In genomic region chr12:2052861-2053674, GRCh38 we compare ENCODE assay signal across 8 cellular contexts. TPM values are rescaled to one million over a fixed set of nuclear protein-coding genes. Genes with fewer than 3 reads are reported as not detected.
DNase-seq lines count a peak whose midpoint lies in the region; ATAC-seq and TF ChIP-seq lines count a peak whose summit lies in the region.

CACNA1C (plus strand) TSS chr12:2052987; CDS start chr12:2053563, 576 bp downstream.

- peaks cover 9 to 10% of the 10 kb centered on the region in 2 donors for H3K27me3 ChIP-seq in naive thymus-derived CD4-positive, alpha-beta T cell (ENCODE audit: control insufficient read depth in 2 of 2, insufficient read depth in 2 of 2, low read length in 2 of 2)

- H3K4me3 Mint-ChIP-seq in naive thymus-derived CD4-positive, alpha-beta T cell = peak within 1 kb of the TSS; percentile 83 to 90 (median 86)
- peak within 1 kb of the TSS; percentile 95 for H3K4me3 Mint-ChIP-seq in type B pancreatic cell

- H3K4me3 ChIP-seq in fibroblast of villous mesenchyme (ENCODE audit: low read depth, low read length) = peak within 1 kb of the TSS; percentile 63
- H3K4me3 ChIP-seq in naive thymus-derived CD4-positive, alpha-beta T cell (ENCODE audit: low read length) = peak within 1 kb of the TSS; percentile 53

- CTCF ChIA-PET in naive thymus-derived CD4-positive, alpha-beta T cell (lab: Charles Lee) = no interaction called here

- intact Hi-C loops in naive thymus-derived CD4-positive, alpha-beta T cell (cut with micrococcal nuclease) = loop anchor here in 1 of 2 donors (5.0 kb wide), 1 partner anchor 256 kb away; no protein-coding TSS in a partner anchor

- peak; percentile 11 for TF ChIP-seq CTCF in GM13976 (IDR thresholded peaks at IDR 0.05; ENCODE audit: borderline replicate concordance, control extremely low read depth, extremely low read depth, insufficient read depth, missing control alignments)
- no peak for TF ChIP-seq CTCF in fibroblast of villous mesenchyme (IDR thresholded peaks at IDR 0.05; ENCODE audit: insufficient read depth, low read depth, low read length)
- peak; percentile 56 for TF ChIP-seq CTCF in type B pancreatic cell (conservative IDR thresholded peaks at IDR 0.05)

- ATAC-seq in naive thymus-derived CD4-positive, alpha-beta T cell = peak; percentile 89

- H3K36me3 Mint-ChIP-seq in naive thymus-derived CD4-positive, alpha-beta T cell = peaks cover 0 to 1% (median 0%) of the 10 kb centered on the region in 5 donors
- H3K36me3 Mint-ChIP-seq in type B pancreatic cell = peaks cover 10% of the 10 kb centered on the region

- H3K4me1 ChIP-seq in naive thymus-derived CD4-positive, alpha-beta T cell (ENCODE audit: control insufficient read depth in 2 of 2, insufficient read depth in 2 of 2, low read length in 2 of 2) = no peaks in the 10 kb centered on the region

- H3K4me1 Mint-ChIP-seq in naive thymus-derived CD4-positive, alpha-beta T cell = peaks cover 16 to 31% (median 22%) of the 10 kb centered on the region in 7 donors
- H3K4me1 Mint-ChIP-seq in type B pancreatic cell (ENCODE audit: unreplicated experiment) = peaks cover 30% of the 10 kb centered on the region

- no peak within 1 kb of the TSS for H3K27ac Mint-ChIP-seq in naive thymus-derived CD4-positive, alpha-beta T cell
- peak within 1 kb of the TSS; percentile 70 for H3K27ac Mint-ChIP-seq in type B pancreatic cell

- H3K27me3 Mint-ChIP-seq in naive thymus-derived CD4-positive, alpha-beta T cell = peaks cover 66 to 87% (median 76%) of the 10 kb centered on the region in 5 donors
- H3K27me3 Mint-ChIP-seq in type B pancreatic cell = peaks cover 85% of the 10 kb centered on the region

- peaks cover 0 to 1% (median 0%) of the 10 kb centered on the region in 11 donors for H3K9me3 Mint-ChIP-seq in naive thymus-derived CD4-positive, alpha-beta T cell
- H3K9me3 Mint-ChIP-seq in type B pancreatic cell = no peaks in the 10 kb centered on the region

- H3K27ac ChIP-seq in naive thymus-derived CD4-positive, alpha-beta T cell (ENCODE audit: low read depth, low read length) = no peak within 1 kb of the TSS

- H3K9me3 ChIP-seq in naive thymus-derived CD4-positive, alpha-beta T cell (ENCODE audit: control insufficient read depth in 2 of 3, low read length in 3 of 3) = no peaks in the 10 kb centered on the region

- in situ Hi-C loops in GM13976 (cut with MboI; ENCODE audit: low sequenced_read_pairs, unreplicated experiment) = no loop called here

- POLR2A ChIA-PET in naive thymus-derived CD4-positive, alpha-beta T cell (lab: Charles Lee) = no interaction called here

- DNase-seq in GM13976 (ENCODE audit: low spot score) = peak; percentile 61
- peak; percentile 42 for DNase-seq in NCI-H226
- DNase-seq in activated T-cell treated with anti-CD3 and anti-CD28 coated beads, Interleukin-2, amount 50 U/mL, for 48 hours = peak; percentile 55 to 64
- DNase-seq in fibroblast of villous mesenchyme (ENCODE audit: low read depth) = peak; percentile 61
- peak; percentile 25 to 60 (median 33) for DNase-seq in naive thymus-derived CD4-positive, alpha-beta T cell
- peak; percentile 77 for DNase-seq in type B pancreatic cell (ENCODE audit: extremely low spot score, unreplicated experiment)
- DNase-seq in activated gamma-delta T cell (lab: John Stamatoyannopoulos, UW) = no peak
- no peak for DNase-seq in NCI-H187 treated with DMSO at 0.1 percent for 48 hours (lab: John Stamatoyannopoulos, UW)

- H3K36me3 ChIP-seq in naive thymus-derived CD4-positive, alpha-beta T cell (ENCODE audit: control insufficient read depth in 2 of 3, insufficient read depth in 3 of 3, low read length in 3 of 3) = no peaks in the 10 kb centered on the region

RNA-seq across cellular contexts. Expression of gene CACNA1C, which starts in this region (rescaled TPM):
- total RNA-seq in fibroblast of villous mesenchyme = 11.7 and 14.8 TPM in 2 replicates
- under 1 TPM; 0.08 to 0.48 (median 0.10) TPM for total RNA-seq in naive thymus-derived CD4-positive, alpha-beta T cell
- under 1 TPM; 0.04 to 0.05 TPM for polyA plus RNA-seq in naive thymus-derived CD4-positive, alpha-beta T cell
- 12.7 and 14.3 TPM in 2 replicates for total RNA-seq in type B pancreatic cell (ENCODE audit: low replicate concordance)

Comparison
In these comparisons a context has a peak if more than half of its experiments do, and no peak if none do; other contexts are left out.
1. Peak in DNase-seq, ATAC-seq and H3K4me3 ChIP-seq in naive thymus-derived CD4-positive, alpha-beta T cell; RNA of the gene not detected or under 1 TPM.
2. DNase-seq: peak in GM13976 (single experiment), NCI-H226 (single experiment), activated T-cell treated with anti-CD3 and anti-CD28 coated beads, Interleukin-2, amount 50 U/mL, for 48 hours (2 of 2), fibroblast of villous mesenchyme (single experiment) and type B pancreatic cell (single experiment); none in activated gamma-delta T cell (single experiment) and NCI-H187 treated with DMSO at 0.1 percent for 48 hours (single experiment).